ENCODE assay signal across 8 cellular contexts in genomic region chr18:26215247-26215970, GRCh38. TPM values are rescaled to one million over a fixed set of nuclear protein-coding genes. Genes with fewer than 3 reads are reported as not detected.
DNase-seq lines count a peak whose midpoint lies in the region; ATAC-seq, FAIRE-seq and TF ChIP-seq lines count a peak whose summit lies in the region.

No MANE protein-coding gene starts in this region.

- no peaks in the 10 kb centered on the region for H3K36me3 Mint-ChIP-seq in activated naive CD8-positive, alpha-beta T cell treated with anti-CD3 and anti-CD28 coated beads, Interleukin-2, amount 50 U/mL, for 24 hours (ENCODE audit: low read depth)

- H3K27me3 ChIP-seq in OCI-LY3 (ENCODE audit: low read depth, low read length): no peaks in the 10 kb centered on the region

- H3K27ac Mint-ChIP-seq in activated naive CD8-positive, alpha-beta T cell treated with anti-CD3 and anti-CD28 coated beads, Interleukin-2, amount 50 U/mL, for 24 hours: peak overlapping the region; percentile 86

- H3K4me1 Mint-ChIP-seq in activated naive CD8-positive, alpha-beta T cell treated with anti-CD3 and anti-CD28 coated beads, Interleukin-2, amount 50 U/mL, for 24 hours: peaks cover 24% of the 10 kb centered on the region

- peak overlapping the region; percentile 48 for H3K27ac ChIP-seq in OCI-LY3 (ENCODE audit: low read length)

- peak overlapping the region; percentile 88 for H2AFZ ChIP-seq in OCI-LY3 (ENCODE audit: low read depth, low read length)

- peak overlapping the region; percentile 83 for H3K4me3 Mint-ChIP-seq in activated naive CD8-positive, alpha-beta T cell treated with anti-CD3 and anti-CD28 coated beads, Interleukin-2, amount 50 U/mL, for 24 hours

- H3K4me3 ChIP-seq in OCI-LY3 (ENCODE audit: low read length): peak overlapping the region; percentile 77

- H3K4me1 ChIP-seq in OCI-LY3 (ENCODE audit: low read length): peaks cover 12% of the 10 kb centered on the region

- DNase-seq in GM18507 (ENCODE audit: extremely low spot score, insufficient read length, low read depth) (peak; percentile 37), omental fat pad (ENCODE audit: low spot score) (no peak), NCI-H2227 treated with DMSO at 0.1 percent for 48 hours (lab: John Stamatoyannopoulos, UW) (no peak), C1 segment of cervical spinal cord (lab: John Stamatoyannopoulos, UW) (no peak), HPDE6-E6E7 (ENCODE audit: extremely low spot score) (no peak)
- peak; percentile 13 for DNase-seq in activated naive CD8-positive, alpha-beta T cell treated with anti-CD3 and anti-CD28 coated beads, Interleukin-2, amount 50 U/mL, for 24 hours

- H3K9me3 ChIP-seq in OCI-LY3 (ENCODE audit: insufficient read depth, low read length): no peaks in the 10 kb centered on the region

- H3K4me2 ChIP-seq in OCI-LY3 (ENCODE audit: low read length): peak overlapping the region; percentile 76

- H3K9me3 Mint-ChIP-seq in activated naive CD8-positive, alpha-beta T cell treated with anti-CD3 and anti-CD28 coated beads, Interleukin-2, amount 50 U/mL, for 24 hours: no peaks in the 10 kb centered on the region

- H3K27me3 Mint-ChIP-seq in activated naive CD8-positive, alpha-beta T cell treated with anti-CD3 and anti-CD28 coated beads, Interleukin-2, amount 50 U/mL, for 24 hours: no peaks in the 10 kb centered on the region

- peak; percentile 96 for FAIRE-seq in GM18507 (lab: Jason Lieb, UNC)

- TF ChIP-seq CTCF in OCI-LY3 (IDR thresholded peaks at IDR 0.05; ENCODE audit: low read depth, low read length): no peak
- no peak for TF ChIP-seq CTCF in omental fat pad (IDR thresholded peaks at IDR 0.05)

- no peaks in the 10 kb centered on the region for H3K79me2 ChIP-seq in OCI-LY3 (ENCODE audit: low read length)

- peak overlapping the region; percentile 53 for H3K9ac ChIP-seq in OCI-LY3 (ENCODE audit: low read length)

- no peaks in the 10 kb centered on the region for H3K36me3 ChIP-seq in OCI-LY3 (replicated peaks; ENCODE audit: low read depth, low read length)

- ATAC-seq in HG02610 (IDR thresholded peaks at IDR 0.05; ENCODE audit: unreplicated experiment) (peak; percentile 98), omental fat pad (ENCODE audit: low FRiP score) (no peak)
- peak; percentile 97 for ATAC-seq in activated naive CD8-positive, alpha-beta T cell treated with anti-CD3 and anti-CD28 coated beads, Interleukin-2, amount 50 U/mL, for 24 hours

- no peaks in the 10 kb centered on the region for H4K20me1 ChIP-seq in OCI-LY3 (ENCODE audit: insufficient read depth, low read length)

RNA-seq across cellular contexts. Expression of gene TAF4B, which starts 10.8 kb away (rescaled TPM):
- total RNA-seq in omental fat pad: 10 to 100 TPM in 3 of 4 donors, 1 to 10 TPM in 1; 7.4 to 38.9 (median 14.9) TPM

Comparison
In these comparisons a context has a peak if more than half of its experiments do, and no peak if none do; other contexts are left out.
1. DNase-seq: peak in GM18507 (single experiment) and activated naive CD8-positive, alpha-beta T cell treated with anti-CD3 and anti-CD28 coated beads, Interleukin-2, amount 50 U/mL, for 24 hours (single experiment); none in omental fat pad (single experiment), NCI-H2227 treated with DMSO at 0.1 percent for 48 hours (single experiment), C1 segment of cervical spinal cord (0 of 14) and HPDE6-E6E7 (single experiment).